ENCODE assay signal across 29 cellular contexts in genomic region chr20:11380283-11380682, GRCh38.
DNase-seq lines count a peak whose midpoint lies in the region; ATAC-seq, FAIRE-seq and TF ChIP-seq lines count a peak whose summit lies in the region.
"Had no signal": no experiment of that assay in that cellular context is flagged by ENCODE, and none has a peak within 500 bp of the region (broad histone marks: within the 10 kb centered on the region; RNA-seq: fewer than 3 reads in every experiment).

No MANE protein-coding gene starts in this region.

- no peaks in the 10 kb centered on the region for H3K27me3 ChIP-seq in HUES6 (ENCODE audit: control insufficient read depth, insufficient read depth, low read length)
- H3K27me3 ChIP-seq: colonic mucosa, SJSA1 had no signal

- no peaks in the 10 kb centered on the region for H3K36me3 ChIP-seq in HUES6 (ENCODE audit: control insufficient read depth, insufficient read depth, low read length)
- H3K36me3 ChIP-seq: colonic mucosa, SJSA1 had no signal

- no peaks in the 10 kb centered on the region for H3K27me3 Mint-ChIP-seq in activated naive CD8-positive, alpha-beta T cell treated with anti-CD3 and anti-CD28 coated beads, Interleukin-2, amount 50 U/mL, for 24 hours
- no peaks in the 10 kb centered on the region for H3K27me3 Mint-ChIP-seq in natural killer cell (ENCODE audit: low read depth in 2 of 2)
- H3K27me3 Mint-ChIP-seq: CD4-positive, alpha-beta memory T cell; effector memory CD8-positive, alpha-beta T cell had no signal

- peaks cover 16% of the 10 kb centered on the region for H3K9me3 Mint-ChIP-seq in activated naive CD8-positive, alpha-beta T cell treated with anti-CD3 and anti-CD28 coated beads, Interleukin-2, amount 50 U/mL, for 24 hours
- peaks cover 10 to 12% of the 10 kb centered on the region in 2 donors for H3K9me3 Mint-ChIP-seq in natural killer cell

- H3K9ac ChIP-seq in HUES6 (ENCODE audit: low read length): peak overlapping the region; percentile 73
- H3K9ac ChIP-seq: GM23248 had no signal

- H3K4me3 ChIP-seq in HUES6 (ENCODE audit: low read depth, low read length): peak overlapping the region; percentile 49; the same call in 1 of the 2 replicates
- H3K4me3 ChIP-seq: colonic mucosa, GM23248, lung, SJSA1 had no signal

- H3K27ac Mint-ChIP-seq in activated naive CD8-positive, alpha-beta T cell treated with anti-CD3 and anti-CD28 coated beads, Interleukin-2, amount 50 U/mL, for 24 hours: no peak overlapping the region
- no peak overlapping the region for H3K27ac Mint-ChIP-seq in natural killer cell
- H3K27ac Mint-ChIP-seq: CD4-positive, alpha-beta memory T cell; effector memory CD8-positive, alpha-beta T cell had no signal

- H3K4me3 Mint-ChIP-seq in activated naive CD8-positive, alpha-beta T cell treated with anti-CD3 and anti-CD28 coated beads, Interleukin-2, amount 50 U/mL, for 24 hours: no peak overlapping the region
- no peak overlapping the region for H3K4me3 Mint-ChIP-seq in natural killer cell
- H3K4me3 Mint-ChIP-seq: CD4-positive, alpha-beta memory T cell; effector memory CD8-positive, alpha-beta T cell had no signal

- ATAC-seq in GM19035 (IDR thresholded peaks at IDR 0.05; ENCODE audit: unreplicated experiment) (peak; percentile 71), HG02678 (IDR thresholded peaks at IDR 0.05; ENCODE audit: unreplicated experiment) (peak; percentile 60), natural killer cell (no peak)
- no peak for ATAC-seq in activated naive CD8-positive, alpha-beta T cell treated with anti-CD3 and anti-CD28 coated beads, Interleukin-2, amount 50 U/mL, for 24 hours
- ATAC-seq: effector memory CD8-positive, alpha-beta T cell; esophagus mucosa had no signal

- no peak for TF ChIP-seq CTCF in natural killer cell (IDR thresholded peaks at IDR 0.05)

- H3K9me3 ChIP-seq in HUES6 (ENCODE audit: control insufficient read depth, insufficient read depth, low read depth, low read length): peaks cover 10% of the 10 kb centered on the region; the same call in 1 of the 2 replicates
- H3K9me3 ChIP-seq: colonic mucosa, SJSA1 had no signal

- H3K36me3 Mint-ChIP-seq in activated naive CD8-positive, alpha-beta T cell treated with anti-CD3 and anti-CD28 coated beads, Interleukin-2, amount 50 U/mL, for 24 hours (ENCODE audit: low read depth): no peaks in the 10 kb centered on the region
- H3K36me3 Mint-ChIP-seq in natural killer cell: no peaks in the 10 kb centered on the region
- H3K36me3 Mint-ChIP-seq: CD4-positive, alpha-beta memory T cell had no signal

- H3K4me1 ChIP-seq in HUES6 (ENCODE audit: control insufficient read depth, insufficient read depth, low read length): peaks cover 28% of the 10 kb centered on the region
- H3K4me1 ChIP-seq: colonic mucosa, SJSA1 had no signal

- peak overlapping the region; percentile 76; the same call in 1 of the 2 replicates for H3K27ac ChIP-seq in HUES6 (ENCODE audit: low read depth, low read length)
- H3K27ac ChIP-seq: colonic mucosa, GM23248, SJSA1 had no signal

- no peak for FAIRE-seq in urothelium cell line (lab: Jason Lieb, UNC)
- FAIRE-seq: bronchial epithelial cell, frontal cortex, keratinocyte, RCC 7860, small intestine had no signal

- intact Hi-C loops in natural killer cell (cut with micrococcal nuclease): no loop called here

- DNase-seq in urothelium cell line (ENCODE audit: low spot score) (no peak), natural killer cell (no peak), SW 1271 (lab: John Stamatoyannopoulos, UW) (no peak)
- DNase-seq in activated naive CD8-positive, alpha-beta T cell treated with anti-CD3 and anti-CD28 coated beads, Interleukin-2, amount 50 U/mL, for 24 hours: no peak
- DNase-seq: activated CD4-positive, alpha-beta T cell treated with anti-CD3 and anti-CD28 coated beads for 4 hours; activated naive CD4-positive, alpha-beta T cell treated with Interleukin-2 at 50 U/mL for 16 hours; activated T-cell treated with anti-CD3 and anti-CD28 coated beads, Interleukin-2, amount 50 U/mL, for 48 hours; amniotic stem cell; CD4-positive, alpha-beta memory T cell; colonic mucosa; effector memory CD8-positive, alpha-beta T cell; GF-D8; GM23248; hypothalamus; IMR-90; nucleus accumbens; small intestine; stimulated activated CD4-positive, alpha-beta T cell treated with anti-CD3 and anti-CD28 coated beads, Interleukin-2, amount 100 ng/mL, for 48 hours; stimulated activated naive CD4-positive, alpha-beta T cell treated with Interleukin-2 at 50 U/mL for 16 hours had no signal

- no peaks in the 10 kb centered on the region for H3K4me1 Mint-ChIP-seq in activated naive CD8-positive, alpha-beta T cell treated with anti-CD3 and anti-CD28 coated beads, Interleukin-2, amount 50 U/mL, for 24 hours
- H3K4me1 Mint-ChIP-seq in natural killer cell: no peaks in the 10 kb centered on the region
- H3K4me1 Mint-ChIP-seq: CD4-positive, alpha-beta memory T cell had no signal

Comparison
In these comparisons a context has a peak if more than half of its experiments do, and no peak if none do; other contexts are left out.
1. ATAC-seq: peak in GM19035 (single experiment) and HG02678 (single experiment); none in activated naive CD8-positive, alpha-beta T cell treated with anti-CD3 and anti-CD28 coated beads, Interleukin-2, amount 50 U/mL, for 24 hours (single experiment) and natural killer cell (0 of 3).